In genomic region chr11:1876361-1877063, GRCh38 we compare ENCODE assay signal across 6 cellular contexts. TPM values are rescaled to one million over a fixed set of nuclear protein-coding genes. Genes with fewer than 3 reads are reported as not detected.
A peak's percentile ranks its signal among the peaks of the same experiment; 100 is the strongest.
DNase-seq lines count a peak whose midpoint lies in the region; ATAC-seq and TF ChIP-seq lines count a peak whose summit lies in the region.

No MANE protein-coding gene starts in this region.

- peaks cover 11% of the 10 kb centered on the region for H3K4me1 ChIP-seq in mucosa of descending colon (ENCODE audit: low read depth)

- intact Hi-C loops in mucosa of descending colon (cut with DNase I, micrococcal nuclease), result no loop called here

- ATAC-seq in mucosa of descending colon, result peak; percentile 44

- no peak overlapping the region for H3K4me3 ChIP-seq in mucosa of descending colon

- no peaks in the 10 kb centered on the region for H3K9me3 ChIP-seq in mucosa of descending colon

- no peaks in the 10 kb centered on the region for H3K36me3 ChIP-seq in mucosa of descending colon (ENCODE audit: low read depth)

- DNase-seq in GM13977 (ENCODE audit: low spot score), result no peak
- peak; percentile 0 for DNase-seq in activated T-helper 9 cell treated with anti-CD3 and anti-CD28 coated beads, Interleukin-2, amount 50 U/mL, for 16 hours (ENCODE audit: low read depth)
- peak; percentile 59 to 76 (median 73) for DNase-seq in mucosa of descending colon
- DNase-seq in activated gamma-delta T cell treated with Interleukin-2 at 50 U/mL for 16 hours, result no peak
- no peak for DNase-seq in stimulated activated CD4-positive, alpha-beta T cell treated with anti-CD3 and anti-CD28 coated beads, Interleukin-4, amount 100 ng/mL, for 24 hours
- no peak for DNase-seq in activated gamma-delta T cell (lab: John Stamatoyannopoulos, UW)

- TF ChIP-seq CTCF in GM13977 (IDR thresholded peaks at IDR 0.05; ENCODE audit: extremely low read depth, insufficient read depth, missing control alignments), result peak; percentile 53
- TF ChIP-seq CTCF in mucosa of descending colon (IDR thresholded peaks at IDR 0.05), result peak; percentile 40

- in situ Hi-C loops in GM13977 (cut with MboI; ENCODE audit: low pct_unique_long_range_greater_than_20kb, low sequenced_read_pairs, unreplicated experiment), result no loop called here

RNA-seq across cellular contexts. Expression of gene PRR33, which starts 15.2 kb away (rescaled TPM):
- not detected for total RNA-seq in mucosa of descending colon

RNA-seq across cellular contexts. Expression of gene LSP1, which starts 23.6 kb away (rescaled TPM):
- 10 to 100 TPM; 18.5 to 32.2 (median 23.6) TPM for total RNA-seq in mucosa of descending colon

RNA-seq across cellular contexts. Expression of gene TNNI2, which starts 37.7 kb away (rescaled TPM):
- total RNA-seq in mucosa of descending colon, result under 1 TPM in 1 of 3 donors, not detected in 2; 0.46 TPM

RNA-seq across cellular contexts. Expression of gene SYT8, which starts 41.7 kb away (rescaled TPM):
- total RNA-seq in mucosa of descending colon, result 1 to 10 TPM in 2 of 3 donors, under 1 TPM in 1; 0.98 to 2.4 (median 2.1) TPM

RNA-seq across cellular contexts. Expression of gene TNNT3, which starts 43.0 kb away (rescaled TPM):
- total RNA-seq in mucosa of descending colon, result 1 to 10 TPM in 1 of 3 donors, under 1 TPM in 1, not detected in 1; 0.72 to 2.7 TPM

Comparison
In these comparisons a context has a peak if more than half of its experiments do, and no peak if none do; other contexts are left out.
1. DNase-seq: peak in activated T-helper 9 cell treated with anti-CD3 and anti-CD28 coated beads, Interleukin-2, amount 50 U/mL, for 16 hours (single experiment) and mucosa of descending colon (3 of 3); none in GM13977 (single experiment), activated gamma-delta T cell treated with Interleukin-2 at 50 U/mL for 16 hours (single experiment), stimulated activated CD4-positive, alpha-beta T cell treated with anti-CD3 and anti-CD28 coated beads, Interleukin-4, amount 100 ng/mL, for 24 hours (single experiment) and activated gamma-delta T cell (single experiment).